Comparison of ENCODE assay signal across 1 cellular context in the genomic region with DNA sequence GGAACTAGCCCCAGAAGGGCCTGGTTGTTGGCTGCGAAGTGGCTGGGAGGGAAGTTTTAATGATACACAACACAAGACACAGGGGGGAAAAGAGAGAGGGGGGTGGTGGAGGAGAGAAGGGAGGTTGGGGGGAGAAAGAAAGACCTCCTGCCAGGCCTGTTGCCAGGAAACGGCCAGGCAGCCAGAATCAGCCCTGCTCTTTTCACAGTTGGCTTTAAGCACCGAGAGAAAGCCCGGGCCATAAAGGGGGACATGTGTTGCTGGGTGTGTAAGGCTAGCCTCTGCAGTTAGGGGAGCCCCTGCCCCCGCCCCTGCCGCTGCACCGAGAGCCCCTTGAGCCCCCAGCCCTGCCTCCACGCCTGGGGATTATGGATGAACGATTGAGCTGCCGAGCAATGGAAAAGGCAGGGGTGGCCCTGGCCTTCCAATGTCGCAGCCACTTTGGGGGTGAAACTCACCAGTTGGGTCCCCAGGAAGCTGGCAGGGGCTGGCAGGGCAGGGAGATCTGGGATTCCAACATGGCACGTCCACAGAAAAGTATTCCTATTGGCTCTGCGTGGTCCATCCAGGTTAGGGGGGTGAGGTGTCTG.
A peak's percentile ranks its signal among the peaks of the same experiment; 100 is the strongest.
TF ChIP-seq lines count a peak whose summit lies in the region.

No MANE protein-coding gene starts in this region.

TF ChIP-seq in HepG2, 621 proteins besides CTCF, POLR2A, EP300 and RAD21:
- TF ChIP-seq, protein P1, sequence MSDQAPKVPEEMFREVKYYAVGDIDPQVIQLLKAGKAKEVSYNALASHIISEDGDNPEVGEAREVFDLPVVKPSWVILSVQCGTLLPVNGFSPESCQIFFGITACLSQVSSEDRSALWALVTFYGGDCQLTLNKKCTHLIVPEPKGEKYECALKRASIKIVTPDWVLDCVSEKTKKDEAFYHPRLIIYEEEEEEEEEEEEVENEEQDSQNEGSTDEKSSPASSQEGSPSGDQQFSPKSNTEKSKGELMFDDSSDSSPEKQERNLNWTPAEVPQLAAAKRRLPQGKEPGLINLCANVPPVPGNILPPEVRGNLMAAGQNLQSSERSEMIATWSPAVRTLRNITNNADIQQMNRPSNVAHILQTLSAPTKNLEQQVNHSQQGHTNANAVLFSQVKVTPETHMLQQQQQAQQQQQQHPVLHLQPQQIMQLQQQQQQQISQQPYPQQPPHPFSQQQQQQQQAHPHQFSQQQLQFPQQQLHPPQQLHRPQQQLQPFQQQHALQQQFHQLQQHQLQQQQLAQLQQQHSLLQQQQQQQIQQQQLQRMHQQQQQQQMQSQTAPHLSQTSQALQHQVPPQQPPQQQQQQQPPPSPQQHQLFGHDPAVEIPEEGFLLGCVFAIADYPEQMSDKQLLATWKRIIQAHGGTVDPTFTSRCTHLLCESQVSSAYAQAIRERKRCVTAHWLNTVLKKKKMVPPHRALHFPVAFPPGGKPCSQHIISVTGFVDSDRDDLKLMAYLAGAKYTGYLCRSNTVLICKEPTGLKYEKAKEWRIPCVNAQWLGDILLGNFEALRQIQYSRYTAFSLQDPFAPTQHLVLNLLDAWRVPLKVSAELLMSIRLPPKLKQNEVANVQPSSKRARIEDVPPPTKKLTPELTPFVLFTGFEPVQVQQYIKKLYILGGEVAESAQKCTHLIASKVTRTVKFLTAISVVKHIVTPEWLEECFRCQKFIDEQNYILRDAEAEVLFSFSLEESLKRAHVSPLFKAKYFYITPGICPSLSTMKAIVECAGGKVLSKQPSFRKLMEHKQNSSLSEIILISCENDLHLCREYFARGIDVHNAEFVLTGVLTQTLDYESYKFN (CRISPR knock-in tag; conservative IDR thresholded peaks at IDR 0.05), result no peak
- no peak for TF ChIP-seq NFE2L1 (CRISPR knock-in tag; IDR thresholded peaks at IDR 0.05; ENCODE audit: borderline replicate concordance)
- TF ChIP-seq, protein P2, sequence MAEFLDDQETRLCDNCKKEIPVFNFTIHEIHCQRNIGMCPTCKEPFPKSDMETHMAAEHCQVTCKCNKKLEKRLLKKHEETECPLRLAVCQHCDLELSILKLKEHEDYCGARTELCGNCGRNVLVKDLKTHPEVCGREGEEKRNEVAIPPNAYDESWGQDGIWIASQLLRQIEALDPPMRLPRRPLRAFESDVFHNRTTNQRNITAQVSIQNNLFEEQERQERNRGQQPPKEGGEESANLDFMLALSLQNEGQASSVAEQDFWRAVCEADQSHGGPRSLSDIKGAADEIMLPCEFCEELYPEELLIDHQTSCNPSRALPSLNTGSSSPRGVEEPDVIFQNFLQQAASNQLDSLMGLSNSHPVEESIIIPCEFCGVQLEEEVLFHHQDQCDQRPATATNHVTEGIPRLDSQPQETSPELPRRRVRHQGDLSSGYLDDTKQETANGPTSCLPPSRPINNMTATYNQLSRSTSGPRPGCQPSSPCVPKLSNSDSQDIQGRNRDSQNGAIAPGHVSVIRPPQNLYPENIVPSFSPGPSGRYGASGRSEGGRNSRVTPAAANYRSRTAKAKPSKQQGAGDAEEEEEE (CRISPR knock-in tag; IDR thresholded peaks at IDR 0.05; ENCODE audit: borderline replicate concordance), result no peak
- TF ChIP-seq, protein P3, sequence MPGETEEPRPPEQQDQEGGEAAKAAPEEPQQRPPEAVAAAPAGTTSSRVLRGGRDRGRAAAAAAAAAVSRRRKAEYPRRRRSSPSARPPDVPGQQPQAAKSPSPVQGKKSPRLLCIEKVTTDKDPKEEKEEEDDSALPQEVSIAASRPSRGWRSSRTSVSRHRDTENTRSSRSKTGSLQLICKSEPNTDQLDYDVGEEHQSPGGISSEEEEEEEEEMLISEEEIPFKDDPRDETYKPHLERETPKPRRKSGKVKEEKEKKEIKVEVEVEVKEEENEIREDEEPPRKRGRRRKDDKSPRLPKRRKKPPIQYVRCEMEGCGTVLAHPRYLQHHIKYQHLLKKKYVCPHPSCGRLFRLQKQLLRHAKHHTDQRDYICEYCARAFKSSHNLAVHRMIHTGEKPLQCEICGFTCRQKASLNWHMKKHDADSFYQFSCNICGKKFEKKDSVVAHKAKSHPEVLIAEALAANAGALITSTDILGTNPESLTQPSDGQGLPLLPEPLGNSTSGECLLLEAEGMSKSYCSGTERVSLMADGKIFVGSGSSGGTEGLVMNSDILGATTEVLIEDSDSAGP (CRISPR knock-in tag; IDR thresholded peaks at IDR 0.05; ENCODE audit: borderline replicate concordance), result 0 out of 2 replicates have a peak, but pooled peaks have one; percentile 28
- TF ChIP-seq, protein P4, sequence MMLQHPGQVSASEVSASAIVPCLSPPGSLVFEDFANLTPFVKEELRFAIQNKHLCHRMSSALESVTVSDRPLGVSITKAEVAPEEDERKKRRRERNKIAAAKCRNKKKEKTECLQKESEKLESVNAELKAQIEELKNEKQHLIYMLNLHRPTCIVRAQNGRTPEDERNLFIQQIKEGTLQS (CRISPR knock-in tag; IDR thresholded peaks at IDR 0.05), result no peak
